8 cellular contexts compared by ENCODE assay signal in genomic region chr5:132272341-132273210, GRCh38. TPM values are rescaled to one million over a fixed set of nuclear protein-coding genes. Genes with fewer than 3 reads are reported as not detected.
DNase-seq lines count a peak whose midpoint lies in the region; ATAC-seq, FAIRE-seq and TF ChIP-seq lines count a peak whose summit lies in the region.

No MANE protein-coding gene starts in this region.

- no peak overlapping the region for H4K8ac ChIP-seq in H9 (replicated peaks; ENCODE audit: insufficient read length, low read depth, low read length)
- H4K8ac ChIP-seq in trophoblast cell (ENCODE audit: low read depth, low read length): no peak overlapping the region

- H3K4ac ChIP-seq in H9 (ENCODE audit: low read depth, low read length): no peak overlapping the region
- no peak overlapping the region for H3K4ac ChIP-seq in trophoblast cell (ENCODE audit: low read depth, low read length)

- no peak overlapping the region; a peak in 1 of 5 replicates for H3K4me3 Mint-ChIP-seq in H9
- H3K4me3 Mint-ChIP-seq in activated T-cell treated with anti-CD3 and anti-CD28 coated beads, Interleukin-2, amount 50 U/mL, for 24 hours: no peak overlapping the region

- no peak overlapping the region for H3K4me2 ChIP-seq in H9 (ENCODE audit: insufficient read depth, insufficient read length, low read length)
- no peak overlapping the region for H3K4me2 ChIP-seq in trophoblast cell (ENCODE audit: low read length)

- TF ChIP-seq CTCF in AG09309 (IDR thresholded peaks at IDR 0.05; ENCODE audit: control insufficient read depth, insufficient read depth, low read depth, low read length, missing control alignments) (peak; percentile 81), H9 (conservative IDR thresholded peaks at IDR 0.05) (peak; percentile 86), Panc1 (IDR thresholded peaks at IDR 0.05) (peak; percentile 94), fibroblast of the aortic adventitia (IDR thresholded peaks at IDR 0.05; ENCODE audit: insufficient read depth, low read length) (peak; percentile 81)

- intact Hi-C loops in Panc1 (cut with micrococcal nuclease; ENCODE audit: unreplicated experiment): no loop called here

- peaks cover 2% of the 10 kb centered on the region for H3K23me2 ChIP-seq in H9 (ENCODE audit: insufficient read length, low read depth, low read length, poor library complexity, severe bottlenecking)

- peak overlapping the region in 1 of 3 experiments; percentile 74; a peak in 1 of 7 replicates for H3K27ac Mint-ChIP-seq in H9
- no peak overlapping the region for H3K27ac Mint-ChIP-seq in activated T-cell treated with anti-CD3 and anti-CD28 coated beads, Interleukin-2, amount 50 U/mL, for 24 hours

- no TSS peak for BruUV-seq in Panc1 (replicated peaks; lab: Mats Ljungman, UMichigan)

- no peak overlapping the region for H4K5ac ChIP-seq in H9 (ENCODE audit: insufficient read length, low read depth, low read length)

- H3K4me3 ChIP-seq in AG09309 (ENCODE audit: control insufficient read depth, low read depth, low read length) (no peak overlapping the region), Panc1 (ENCODE audit: low read depth in 2 of 2, low read length in 2 of 2) (no peak overlapping the region), fibroblast of the aortic adventitia (ENCODE audit: low read depth, low read length) (no peak overlapping the region), trophoblast cell (ENCODE audit: low read depth, low read length) (no peak overlapping the region)

- no peak overlapping the region for H2BK15ac ChIP-seq in H9 (ENCODE audit: low read depth, low read length)

- H2AK5ac ChIP-seq in H9 (ENCODE audit: insufficient read length, low read length) (no peak overlapping the region), trophoblast cell (ENCODE audit: low read length) (no peak overlapping the region)

- no peak overlapping the region for H2BK20ac ChIP-seq in H9 (ENCODE audit: low read depth, low read length, poor library complexity, severe bottlenecking)

- H3K14ac ChIP-seq in H9 (ENCODE audit: insufficient read depth, low read length) (no peak overlapping the region; the same call in 1 of the 2 replicates), trophoblast cell (ENCODE audit: low read length) (no peak overlapping the region)

- DNase-seq in AG09309 (ENCODE audit: low read depth) (no peak), H9 (peak; percentile 83), Panc1 (ENCODE audit: low read depth, low spot score) (peak; percentile 25), fibroblast of the aortic adventitia (ENCODE audit: low read depth) (peak; percentile 59), trophoblast cell (peak; percentile 29 to 79), urothelium cell line (ENCODE audit: low spot score) (peak; percentile 57)
- peak; percentile 83 for DNase-seq in activated T-cell treated with anti-CD3 and anti-CD28 coated beads, Interleukin-2, amount 50 U/mL, for 24 hours

- H3K4me1 ChIP-seq in H9 (ENCODE audit: insufficient read depth, low read length) (no peaks in the 10 kb centered on the region), Panc1 (ENCODE audit: control insufficient read depth, insufficient read depth, low read length) (peaks cover 6% of the 10 kb centered on the region), trophoblast cell (ENCODE audit: control insufficient read depth in 1 of 2, insufficient read depth in 2 of 2, low read length in 2 of 2) (peaks cover 2 to 3% of the 10 kb centered on the region in 2 experiments)

- H3K79me1 ChIP-seq in H9 (ENCODE audit: insufficient read depth, low read depth, low read length, poor library complexity, severe bottlenecking) (no peaks in the 10 kb centered on the region), trophoblast cell (ENCODE audit: low read length) (no peaks in the 10 kb centered on the region)

- CTCF ChIA-PET in Panc1 (lab: Charles Lee): interaction anchor here (0.6 to 0.8 kb wide), 2 partner anchors 8 to 34 kb away, joined by 5 to 6 read pairs; no protein-coding TSS in a partner anchor

- H2BK5ac ChIP-seq in H9 (ENCODE audit: insufficient read length, low read length) (no peak overlapping the region), trophoblast cell (ENCODE audit: low read depth, low read length, poor library complexity) (no peak overlapping the region)

- H3K18ac ChIP-seq in H9 (ENCODE audit: insufficient read length, low read depth, low read length): no peak overlapping the region
- H3K18ac ChIP-seq in trophoblast cell (ENCODE audit: low read length): no peak overlapping the region

- H3K36me3 ChIP-seq in Panc1 (ENCODE audit: control insufficient read depth, insufficient read depth, low read length) (no peaks in the 10 kb centered on the region), trophoblast cell (ENCODE audit: control insufficient read depth in 1 of 2, insufficient read depth in 2 of 2, low read length in 2 of 2) (peaks cover 0 to 5% of the 10 kb centered on the region in 2 experiments)

- H3K23ac ChIP-seq in H9 (ENCODE audit: insufficient read length, low read depth, low read length): no peak overlapping the region
- no peak overlapping the region for H3K23ac ChIP-seq in trophoblast cell (ENCODE audit: low read length)

- no peak overlapping the region for H3T11ph ChIP-seq in H9 (ENCODE audit: low read length)

- H3K79me2 ChIP-seq in H9 (ENCODE audit: insufficient read depth, low read length) (no peaks in the 10 kb centered on the region), trophoblast cell (ENCODE audit: control insufficient read depth, insufficient read depth, low read length, poor library complexity) (no peaks in the 10 kb centered on the region)

- peaks cover 12 to 21% of the 10 kb centered on the region in 2 experiments for H3K4me1 Mint-ChIP-seq in H9
- H3K4me1 Mint-ChIP-seq in activated T-cell treated with anti-CD3 and anti-CD28 coated beads, Interleukin-2, amount 50 U/mL, for 24 hours (ENCODE audit: low read depth): peaks cover 16% of the 10 kb centered on the region

- H2AFZ ChIP-seq in H9 (ENCODE audit: low read length): no peak overlapping the region
- H2AFZ ChIP-seq in trophoblast cell (ENCODE audit: insufficient read depth, low read length, poor library complexity): no peak overlapping the region

- no CpG with 5 or more reads among the region's 37 CpGs for WGBS in H9 (ENCODE audit: extremely low coverage, insufficient read length, low lambda C conversion rate)
- no CpG with 5 or more reads among the region's 37 CpGs for WGBS in trophoblast cell (ENCODE audit: extremely low coverage, insufficient coverage, insufficient read length)

- H3K27me3 Mint-ChIP-seq in H9 (ENCODE audit: low read depth): no peaks in the 10 kb centered on the region
- H3K27me3 Mint-ChIP-seq in activated T-cell treated with anti-CD3 and anti-CD28 coated beads, Interleukin-2, amount 50 U/mL, for 24 hours: peaks cover 27% of the 10 kb centered on the region

- H4K91ac ChIP-seq in H9 (ENCODE audit: insufficient read length, low read depth, low read length): no peak overlapping the region
- H4K91ac ChIP-seq in trophoblast cell (ENCODE audit: low read depth, low read length): no peak overlapping the region

- no peak overlapping the region for H3K56ac ChIP-seq in H9 (ENCODE audit: insufficient read length, low read depth, low read length)

- no peaks in the 10 kb centered on the region for H3K9me3 ChIP-seq in H9 (ENCODE audit: control insufficient read depth, low read depth, low read length)
- no peaks in the 10 kb centered on the region for H3K9me3 ChIP-seq in Panc1 (ENCODE audit: control insufficient read depth, insufficient read depth, low read depth, low read length)
- H3K9me3 ChIP-seq in trophoblast cell (ENCODE audit: insufficient read depth, low read depth, low read length): no peaks in the 10 kb centered on the region

- no peaks in the 10 kb centered on the region for H3K9me3 Mint-ChIP-seq in H9
- H3K9me3 Mint-ChIP-seq in activated T-cell treated with anti-CD3 and anti-CD28 coated beads, Interleukin-2, amount 50 U/mL, for 24 hours: no peaks in the 10 kb centered on the region

- POLR2A ChIA-PET in Panc1 (lab: Charles Lee): no interaction called here

- H3K36me3 Mint-ChIP-seq in H9 (ENCODE audit: insufficient read depth in 1 of 3, low read depth in 3 of 3): peaks cover 0 to 3% (median 0%) of the 10 kb centered on the region in 3 experiments; a peak in 1 of 7 replicates
- H3K36me3 Mint-ChIP-seq in activated T-cell treated with anti-CD3 and anti-CD28 coated beads, Interleukin-2, amount 50 U/mL, for 24 hours (ENCODE audit: low read depth): no peaks in the 10 kb centered on the region

- H2BK12ac ChIP-seq in H9 (ENCODE audit: insufficient read length, low read depth, low read length) (no peak overlapping the region), trophoblast cell (ENCODE audit: low read length) (no peak overlapping the region)

- no peak overlapping the region for H4K12ac ChIP-seq in trophoblast cell (ENCODE audit: low read depth, low read length)

- H3K27ac ChIP-seq in H9 (ENCODE audit: insufficient read length, low read depth, low read length) (no peak overlapping the region), Panc1 (ENCODE audit: low read length) (no peak overlapping the region), trophoblast cell (ENCODE audit: low read depth, low read length) (no peak overlapping the region)

- H3K9ac ChIP-seq in H9 (ENCODE audit: extremely low read depth, insufficient read length, low read length) (no peak overlapping the region), trophoblast cell (ENCODE audit: low read length) (no peak overlapping the region)

- ATAC-seq in Panc1 (peak; percentile 56), HG03469 (IDR thresholded peaks at IDR 0.05; ENCODE audit: unreplicated experiment) (no peak)

- H4K20me1 ChIP-seq in H9 (ENCODE audit: control insufficient read depth, insufficient read depth, insufficient read length): no peaks in the 10 kb centered on the region

- peak; percentile 79 for FAIRE-seq in urothelium cell line (lab: Jason Lieb, UNC)

- H3K27me3 ChIP-seq in H9 (ENCODE audit: insufficient read depth, low read length): no peaks in the 10 kb centered on the region
- no peaks in the 10 kb centered on the region for H3K27me3 ChIP-seq in Panc1 (ENCODE audit: control insufficient read depth, insufficient read depth, low read length)
- H3K27me3 ChIP-seq in trophoblast cell (ENCODE audit: insufficient read depth, low read length): no peaks in the 10 kb centered on the region

- in situ Hi-C loops in Panc1 (cut with HindIII; ENCODE audit: low pct_unique_long_range_greater_than_20kb, low sequenced_read_pairs): no loop called here

- H2BK120ac ChIP-seq in H9 (ENCODE audit: low read depth, low read length, poor library complexity, severe bottlenecking) (no peak overlapping the region), trophoblast cell (ENCODE audit: insufficient read depth, low read length, poor library complexity) (no peak overlapping the region)

RNA-seq across cellular contexts. Expression of gene PDLIM4, which starts 15.1 kb away (rescaled TPM):
- total RNA-seq in H9 (2021) (7.6 and 12.2 TPM in 2 replicates), Panc1 (2021; ENCODE audit: unreplicated experiment) (9.9 TPM), fibroblast of the aortic adventitia (ENCODE audit: low replicate concordance) (37.3 and 41.8 TPM in 2 replicates)
- 30.6 TPM for polyA plus RNA-seq in Panc1 (2012; ENCODE audit: insufficient read length)
- 15.8 and 16.7 TPM in 2 replicates for polyA plus RNA-seq in trophoblast cell (2013)

RNA-seq across cellular contexts. Expression of gene SLC22A4, which starts 21.6 kb away (rescaled TPM):
- 0.70 and 0.72 TPM in 2 replicates for total RNA-seq in H9 (2021)
- 1.5 TPM for total RNA-seq in Panc1 (2021; ENCODE audit: unreplicated experiment)
- polyA plus RNA-seq in Panc1 (2012; ENCODE audit: insufficient read length): 0.40 TPM
- total RNA-seq in fibroblast of the aortic adventitia (ENCODE audit: low replicate concordance): 3.4 and 5.7 TPM in 2 replicates
- polyA plus RNA-seq in trophoblast cell (2013): 0.26 and 0.28 TPM in 2 replicates

RNA-seq across cellular contexts. Expression of gene P4HA2, which starts 44.9 kb away (rescaled TPM):
- 15.1 and 15.3 TPM in 2 replicates for total RNA-seq in H9 (2021)
- 25.1 TPM for total RNA-seq in Panc1 (2021; ENCODE audit: unreplicated experiment)
- polyA plus RNA-seq in Panc1 (2012; ENCODE audit: insufficient read length): 40.6 TPM
- 104 and 293 TPM in 2 replicates for total RNA-seq in fibroblast of the aortic adventitia (ENCODE audit: low replicate concordance)
- polyA plus RNA-seq in trophoblast cell (2013): 31.5 and 32.0 TPM in 2 replicates
